ENCODE assay signal across 1 cellular context in the genomic region with DNA sequence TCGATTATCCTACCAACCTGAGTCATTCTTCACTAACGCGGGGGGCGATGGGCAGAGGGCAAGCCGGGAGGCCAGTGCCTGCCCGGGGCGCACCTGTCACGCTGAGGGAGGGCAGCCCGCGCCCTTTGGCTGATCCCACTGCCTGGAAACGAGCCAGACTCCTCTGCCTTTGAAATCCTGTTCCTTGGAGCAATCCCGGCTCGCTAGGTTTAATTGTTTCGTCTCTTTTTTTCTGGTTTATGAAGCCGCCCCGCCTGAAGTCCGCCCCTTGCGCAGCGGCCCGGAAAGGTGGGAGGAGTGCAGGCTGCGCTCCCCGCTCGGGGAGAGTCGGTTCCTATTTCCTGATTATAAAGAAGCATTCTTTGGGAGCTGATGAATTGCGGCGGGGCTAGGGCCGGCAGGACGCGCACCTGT.
TF ChIP-seq lines count a peak whose summit lies in the region.

No MANE protein-coding gene starts in this region.

TF ChIP-seq in GM12878, 131 proteins besides CTCF, POLR2A, EP300 and RAD21 (continued from another document):
- TF ChIP-seq TAF1 (IDR thresholded peaks at IDR 0.05; ENCODE audit: borderline replicate concordance, low read depth, low read length), result no peak
- TF ChIP-seq, protein P1, sequence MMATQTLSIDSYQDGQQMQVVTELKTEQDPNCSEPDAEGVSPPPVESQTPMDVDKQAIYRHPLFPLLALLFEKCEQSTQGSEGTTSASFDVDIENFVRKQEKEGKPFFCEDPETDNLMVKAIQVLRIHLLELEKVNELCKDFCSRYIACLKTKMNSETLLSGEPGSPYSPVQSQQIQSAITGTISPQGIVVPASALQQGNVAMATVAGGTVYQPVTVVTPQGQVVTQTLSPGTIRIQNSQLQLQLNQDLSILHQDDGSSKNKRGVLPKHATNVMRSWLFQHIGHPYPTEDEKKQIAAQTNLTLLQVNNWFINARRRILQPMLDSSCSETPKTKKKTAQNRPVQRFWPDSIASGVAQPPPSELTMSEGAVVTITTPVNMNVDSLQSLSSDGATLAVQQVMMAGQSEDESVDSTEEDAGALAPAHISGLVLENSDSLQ (IDR thresholded peaks at IDR 0.05), result no peak
- TF ChIP-seq PML (IDR thresholded peaks at IDR 0.05; ENCODE audit: low read length), result no peak
- TF ChIP-seq EED (IDR thresholded peaks at IDR 0.05; ENCODE audit: low read depth), result no peak
- TF ChIP-seq SRF (IDR thresholded peaks at IDR 0.05; ENCODE audit: low read depth in 2 of 2, low read length in 2 of 2), result no peak
- TF ChIP-seq IKZF2 (IDR thresholded peaks at IDR 0.05), result no peak
- TF ChIP-seq MYB (IDR thresholded peaks at IDR 0.05; ENCODE audit: borderline replicate concordance, low read depth, low read length), result no peak
- no peak for TF ChIP-seq BACH1 (IDR thresholded peaks at IDR 0.05; ENCODE audit: borderline replicate concordance)
- TF ChIP-seq, protein P2, sequence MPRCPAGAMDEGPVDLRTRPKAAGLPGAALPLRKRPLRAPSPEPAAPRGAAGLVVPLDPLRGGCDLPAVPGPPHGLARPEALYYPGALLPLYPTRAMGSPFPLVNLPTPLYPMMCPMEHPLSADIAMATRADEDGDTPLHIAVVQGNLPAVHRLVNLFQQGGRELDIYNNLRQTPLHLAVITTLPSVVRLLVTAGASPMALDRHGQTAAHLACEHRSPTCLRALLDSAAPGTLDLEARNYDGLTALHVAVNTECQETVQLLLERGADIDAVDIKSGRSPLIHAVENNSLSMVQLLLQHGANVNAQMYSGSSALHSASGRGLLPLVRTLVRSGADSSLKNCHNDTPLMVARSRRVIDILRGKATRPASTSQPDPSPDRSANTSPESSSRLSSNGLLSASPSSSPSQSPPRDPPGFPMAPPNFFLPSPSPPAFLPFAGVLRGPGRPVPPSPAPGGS (IDR thresholded peaks at IDR 0.05; ENCODE audit: borderline replicate concordance, insufficient read depth, low read depth, low read length, poor library complexity, severe bottlenecking), result no peak
- TF ChIP-seq SPI1 (IDR thresholded peaks at IDR 0.05; ENCODE audit: borderline replicate concordance, insufficient read depth, low read depth, low read length), result no peak
- no peak for TF ChIP-seq RFX5 (IDR thresholded peaks at IDR 0.05; ENCODE audit: low read depth, low read length)
- TF ChIP-seq ZBED1 (IDR thresholded peaks at IDR 0.05; ENCODE audit: borderline replicate concordance), result no peak
- no peak for TF ChIP-seq MTA2 (IDR thresholded peaks at IDR 0.05; ENCODE audit: low read depth)
- no peak for TF ChIP-seq NFXL1 (IDR thresholded peaks at IDR 0.05; ENCODE audit: borderline replicate concordance)
- TF ChIP-seq POLR2AphosphoS2 (IDR thresholded peaks at IDR 0.05; ENCODE audit: low read depth, low read length), result no peak
- TF ChIP-seq GABPA (IDR thresholded peaks at IDR 0.05; ENCODE audit: low read depth), result no peak
- TF ChIP-seq, protein P3, sequence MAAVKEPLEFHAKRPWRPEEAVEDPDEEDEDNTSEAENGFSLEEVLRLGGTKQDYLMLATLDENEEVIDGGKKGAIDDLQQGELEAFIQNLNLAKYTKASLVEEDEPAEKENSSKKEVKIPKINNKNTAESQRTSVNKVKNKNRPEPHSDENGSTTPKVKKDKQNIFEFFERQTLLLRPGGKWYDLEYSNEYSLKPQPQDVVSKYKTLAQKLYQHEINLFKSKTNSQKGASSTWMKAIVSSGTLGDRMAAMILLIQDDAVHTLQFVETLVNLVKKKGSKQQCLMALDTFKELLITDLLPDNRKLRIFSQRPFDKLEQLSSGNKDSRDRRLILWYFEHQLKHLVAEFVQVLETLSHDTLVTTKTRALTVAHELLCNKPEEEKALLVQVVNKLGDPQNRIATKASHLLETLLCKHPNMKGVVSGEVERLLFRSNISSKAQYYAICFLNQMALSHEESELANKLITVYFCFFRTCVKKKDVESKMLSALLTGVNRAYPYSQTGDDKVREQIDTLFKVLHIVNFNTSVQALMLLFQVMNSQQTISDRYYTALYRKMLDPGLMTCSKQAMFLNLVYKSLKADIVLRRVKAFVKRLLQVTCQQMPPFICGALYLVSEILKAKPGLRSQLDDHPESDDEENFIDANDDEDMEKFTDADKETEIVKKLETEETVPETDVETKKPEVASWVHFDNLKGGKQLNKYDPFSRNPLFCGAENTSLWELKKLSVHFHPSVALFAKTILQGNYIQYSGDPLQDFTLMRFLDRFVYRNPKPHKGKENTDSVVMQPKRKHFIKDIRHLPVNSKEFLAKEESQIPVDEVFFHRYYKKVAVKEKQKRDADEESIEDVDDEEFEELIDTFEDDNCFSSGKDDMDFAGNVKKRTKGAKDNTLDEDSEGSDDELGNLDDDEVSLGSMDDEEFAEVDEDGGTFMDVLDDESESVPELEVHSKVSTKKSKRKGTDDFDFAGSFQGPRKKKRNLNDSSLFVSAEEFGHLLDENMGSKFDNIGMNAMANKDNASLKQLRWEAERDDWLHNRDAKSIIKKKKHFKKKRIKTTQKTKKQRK (IDR thresholded peaks at IDR 0.05; ENCODE audit: low read depth, low read length), result no peak
- TF ChIP-seq ZNF24 (IDR thresholded peaks at IDR 0.05), result no peak
TF ChIP-seq in GM12878: peak in this region for 0.
